1 cellular context compared by ENCODE assay signal in genomic region chr2:207845202-207845864, GRCh38.
TF ChIP-seq lines count a peak whose summit lies in the region.

No MANE protein-coding gene starts in this region.

TF ChIP-seq in HepG2, 621 proteins besides CTCF, POLR2A, EP300 and RAD21 (continued from another document):
- peak; percentile 99 for TF ChIP-seq HNF1A (IDR thresholded peaks at IDR 0.05; ENCODE audit: low read depth)
- TF ChIP-seq HNF1A (CRISPR knock-in tag; IDR thresholded peaks at IDR 0.05; ENCODE audit: borderline replicate concordance): peak; percentile 98; the same call in 1 of the 2 replicates
- peak; percentile 94 for TF ChIP-seq NFIC (IDR thresholded peaks at IDR 0.05; ENCODE audit: low read length)
- TF ChIP-seq ZNF704 (CRISPR knock-in tag; IDR thresholded peaks at IDR 0.05; ENCODE audit: borderline replicate concordance): no peak
- peak; percentile 71 for TF ChIP-seq TEAD3 (CRISPR knock-in tag; optimal IDR thresholded peaks at IDR 0.05; ENCODE audit: borderline replicate concordance)
TF ChIP-seq in HepG2: peak in this region for 146.
